1 cellular context compared by ENCODE assay signal in the genomic region with DNA sequence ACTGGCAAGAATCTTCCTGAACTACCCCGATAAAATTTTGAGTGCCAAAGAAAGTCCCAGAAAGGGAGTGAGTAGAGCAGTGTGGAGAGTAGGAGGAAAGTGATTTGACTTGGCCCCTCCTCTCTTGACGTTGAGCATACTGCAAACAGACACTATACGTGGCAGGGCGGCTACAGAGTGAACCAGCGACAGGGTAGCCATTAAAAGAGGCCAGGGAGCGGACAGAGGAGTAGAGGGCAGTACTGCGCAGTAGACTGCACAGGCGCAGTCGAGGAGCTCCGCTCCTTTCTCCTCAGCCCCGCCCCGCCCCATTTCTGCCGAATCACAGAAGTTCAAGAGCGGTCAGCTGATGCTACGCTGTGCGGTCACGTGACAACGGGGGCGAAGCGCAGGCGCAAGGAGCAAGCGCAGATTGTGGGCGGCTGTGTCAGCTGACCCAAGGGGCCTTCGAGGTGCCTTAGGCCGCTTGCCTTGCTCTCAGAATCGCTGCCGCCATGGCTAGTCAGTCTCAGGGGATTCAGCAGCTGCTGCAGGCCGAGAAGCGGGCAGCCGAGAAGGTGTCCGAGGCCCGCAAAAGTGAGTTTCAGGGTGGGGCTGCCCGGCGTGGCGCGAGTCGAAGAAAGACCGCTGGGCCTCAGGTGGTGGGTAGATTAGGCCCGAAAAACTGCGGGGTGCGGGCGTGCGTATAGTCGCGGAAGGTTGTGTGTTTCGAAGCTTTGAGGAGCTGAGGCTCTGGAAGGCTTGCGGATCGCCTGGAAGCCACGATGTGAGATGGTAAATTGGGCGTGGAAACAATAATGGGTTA.
TF ChIP-seq lines count a peak whose summit lies in the region.

A gene with protein sequence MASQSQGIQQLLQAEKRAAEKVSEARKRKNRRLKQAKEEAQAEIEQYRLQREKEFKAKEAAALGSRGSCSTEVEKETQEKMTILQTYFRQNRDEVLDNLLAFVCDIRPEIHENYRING (plus strand): TSS at position 425 of the 805 bp plus-strand sequence. CDS start 70 bp downstream, at position 495.

TF ChIP-seq in HepG2, 621 proteins besides CTCF, POLR2A, EP300 and RAD21 (continued from another document and continues in another):
- TF ChIP-seq, protein P1, sequence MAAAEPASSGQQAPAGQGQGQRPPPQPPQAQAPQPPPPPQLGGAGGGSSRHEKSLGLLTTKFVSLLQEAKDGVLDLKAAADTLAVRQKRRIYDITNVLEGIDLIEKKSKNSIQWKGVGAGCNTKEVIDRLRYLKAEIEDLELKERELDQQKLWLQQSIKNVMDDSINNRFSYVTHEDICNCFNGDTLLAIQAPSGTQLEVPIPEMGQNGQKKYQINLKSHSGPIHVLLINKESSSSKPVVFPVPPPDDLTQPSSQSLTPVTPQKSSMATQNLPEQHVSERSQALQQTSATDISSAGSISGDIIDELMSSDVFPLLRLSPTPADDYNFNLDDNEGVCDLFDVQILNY (CRISPR knock-in tag; conservative IDR thresholded peaks at IDR 0.05), result no peak; the same call in 1 of the 2 replicates
- TF ChIP-seq SRSF1 (optimal IDR thresholded peaks at IDR 0.05; ENCODE audit: low read depth, low read length), result no peak
- TF ChIP-seq SOX6 (IDR thresholded peaks at IDR 0.05), result no peak
- TF ChIP-seq SOX6 (CRISPR knock-in tag; IDR thresholded peaks at IDR 0.05), result peak; percentile 74
- TF ChIP-seq SOX5 (CRISPR knock-in tag; IDR thresholded peaks at IDR 0.05; ENCODE audit: borderline replicate concordance), result peak; percentile 15; the same call in 1 of the 2 replicates
- TF ChIP-seq PRMT3 (CRISPR knock-in tag; IDR thresholded peaks at IDR 0.05; ENCODE audit: borderline replicate concordance, low read depth), result no peak
- peak; percentile 69 for TF ChIP-seq ZEB1 (IDR thresholded peaks at IDR 0.05; ENCODE audit: insufficient replicate concordance, low read depth)
- TF ChIP-seq, protein P2, sequence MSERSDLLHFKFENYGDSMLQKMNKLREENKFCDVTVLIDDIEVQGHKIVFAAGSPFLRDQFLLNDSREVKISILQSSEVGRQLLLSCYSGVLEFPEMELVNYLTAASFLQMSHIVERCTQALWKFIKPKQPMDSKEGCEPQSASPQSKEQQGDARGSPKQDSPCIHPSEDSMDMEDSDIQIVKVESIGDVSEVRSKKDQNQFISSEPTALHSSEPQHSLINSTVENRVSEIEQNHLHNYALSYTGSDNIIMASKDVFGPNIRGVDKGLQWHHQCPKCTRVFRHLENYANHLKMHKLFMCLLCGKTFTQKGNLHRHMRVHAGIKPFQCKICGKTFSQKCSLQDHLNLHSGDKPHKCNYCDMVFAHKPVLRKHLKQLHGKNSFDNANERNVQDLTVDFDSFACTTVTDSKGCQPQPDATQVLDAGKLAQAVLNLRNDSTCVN (CRISPR knock-in tag; IDR thresholded peaks at IDR 0.05; ENCODE audit: borderline replicate concordance), result peak; percentile 44; the same call in 1 of the 2 replicates
- TF ChIP-seq, protein P3, sequence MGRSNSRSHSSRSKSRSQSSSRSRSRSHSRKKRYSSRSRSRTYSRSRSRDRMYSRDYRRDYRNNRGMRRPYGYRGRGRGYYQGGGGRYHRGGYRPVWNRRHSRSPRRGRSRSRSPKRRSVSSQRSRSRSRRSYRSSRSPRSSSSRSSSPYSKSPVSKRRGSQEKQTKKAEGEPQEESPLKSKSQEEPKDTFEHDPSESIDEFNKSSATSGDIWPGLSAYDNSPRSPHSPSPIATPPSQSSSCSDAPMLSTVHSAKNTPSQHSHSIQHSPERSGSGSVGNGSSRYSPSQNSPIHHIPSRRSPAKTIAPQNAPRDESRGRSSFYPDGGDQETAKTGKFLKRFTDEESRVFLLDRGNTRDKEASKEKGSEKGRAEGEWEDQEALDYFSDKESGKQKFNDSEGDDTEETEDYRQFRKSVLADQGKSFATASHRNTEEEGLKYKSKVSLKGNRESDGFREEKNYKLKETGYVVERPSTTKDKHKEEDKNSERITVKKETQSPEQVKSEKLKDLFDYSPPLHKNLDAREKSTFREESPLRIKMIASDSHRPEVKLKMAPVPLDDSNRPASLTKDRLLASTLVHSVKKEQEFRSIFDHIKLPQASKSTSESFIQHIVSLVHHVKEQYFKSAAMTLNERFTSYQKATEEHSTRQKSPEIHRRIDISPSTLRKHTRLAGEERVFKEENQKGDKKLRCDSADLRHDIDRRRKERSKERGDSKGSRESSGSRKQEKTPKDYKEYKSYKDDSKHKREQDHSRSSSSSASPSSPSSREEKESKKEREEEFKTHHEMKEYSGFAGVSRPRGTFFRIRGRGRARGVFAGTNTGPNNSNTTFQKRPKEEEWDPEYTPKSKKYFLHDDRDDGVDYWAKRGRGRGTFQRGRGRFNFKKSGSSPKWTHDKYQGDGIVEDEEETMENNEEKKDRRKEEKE (IDR thresholded peaks at IDR 0.05), result no peak
- TF ChIP-seq GLI4 (CRISPR knock-in tag; IDR thresholded peaks at IDR 0.05; ENCODE audit: borderline replicate concordance), result peak; percentile 93
- TF ChIP-seq, protein P4, sequence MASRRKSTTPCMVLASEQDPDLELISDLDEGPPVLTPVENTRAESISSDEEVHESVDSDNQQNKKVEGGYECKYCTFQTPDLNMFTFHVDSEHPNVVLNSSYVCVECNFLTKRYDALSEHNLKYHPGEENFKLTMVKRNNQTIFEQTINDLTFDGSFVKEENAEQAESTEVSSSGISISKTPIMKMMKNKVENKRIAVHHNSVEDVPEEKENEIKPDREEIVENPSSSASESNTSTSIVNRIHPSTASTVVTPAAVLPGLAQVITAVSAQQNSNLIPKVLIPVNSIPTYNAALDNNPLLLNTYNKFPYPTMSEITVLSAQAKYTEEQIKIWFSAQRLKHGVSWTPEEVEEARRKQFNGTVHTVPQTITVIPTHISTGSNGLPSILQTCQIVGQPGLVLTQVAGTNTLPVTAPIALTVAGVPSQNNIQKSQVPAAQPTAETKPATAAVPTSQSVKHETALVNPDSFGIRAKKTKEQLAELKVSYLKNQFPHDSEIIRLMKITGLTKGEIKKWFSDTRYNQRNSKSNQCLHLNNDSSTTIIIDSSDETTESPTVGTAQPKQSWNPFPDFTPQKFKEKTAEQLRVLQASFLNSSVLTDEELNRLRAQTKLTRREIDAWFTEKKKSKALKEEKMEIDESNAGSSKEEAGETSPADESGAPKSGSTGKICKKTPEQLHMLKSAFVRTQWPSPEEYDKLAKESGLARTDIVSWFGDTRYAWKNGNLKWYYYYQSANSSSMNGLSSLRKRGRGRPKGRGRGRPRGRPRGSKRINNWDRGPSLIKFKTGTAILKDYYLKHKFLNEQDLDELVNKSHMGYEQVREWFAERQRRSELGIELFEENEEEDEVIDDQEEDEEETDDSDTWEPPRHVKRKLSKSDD (CRISPR knock-in tag; IDR thresholded peaks at IDR 0.05; ENCODE audit: low read depth), result 0 out of 2 replicates have a peak, but pooled peaks have one; percentile 41
- no peak for TF ChIP-seq GTF3A (CRISPR knock-in tag; conservative IDR thresholded peaks at IDR 0.05)
- TF ChIP-seq ZNF839 (CRISPR knock-in tag; IDR thresholded peaks at IDR 0.05; ENCODE audit: borderline replicate concordance), result no peak
- TF ChIP-seq ZNF235 (CRISPR knock-in tag; IDR thresholded peaks at IDR 0.05; ENCODE audit: borderline replicate concordance), result peak; percentile 71; the same call in 1 of the 2 replicates
- peak; percentile 90 for TF ChIP-seq ZNF30 (CRISPR knock-in tag; IDR thresholded peaks at IDR 0.05)
- no peak for TF ChIP-seq HNRNPUL1 (IDR thresholded peaks at IDR 0.05; ENCODE audit: low read depth, low read length)
- 0 out of 2 replicates have a peak, but pooled peaks have one; percentile 15 for TF ChIP-seq NR2F6 (IDR thresholded peaks at IDR 0.05)
- no peak for TF ChIP-seq NR2F6 (CRISPR knock-in tag; IDR thresholded peaks at IDR 0.05)
- TF ChIP-seq, protein P5, sequence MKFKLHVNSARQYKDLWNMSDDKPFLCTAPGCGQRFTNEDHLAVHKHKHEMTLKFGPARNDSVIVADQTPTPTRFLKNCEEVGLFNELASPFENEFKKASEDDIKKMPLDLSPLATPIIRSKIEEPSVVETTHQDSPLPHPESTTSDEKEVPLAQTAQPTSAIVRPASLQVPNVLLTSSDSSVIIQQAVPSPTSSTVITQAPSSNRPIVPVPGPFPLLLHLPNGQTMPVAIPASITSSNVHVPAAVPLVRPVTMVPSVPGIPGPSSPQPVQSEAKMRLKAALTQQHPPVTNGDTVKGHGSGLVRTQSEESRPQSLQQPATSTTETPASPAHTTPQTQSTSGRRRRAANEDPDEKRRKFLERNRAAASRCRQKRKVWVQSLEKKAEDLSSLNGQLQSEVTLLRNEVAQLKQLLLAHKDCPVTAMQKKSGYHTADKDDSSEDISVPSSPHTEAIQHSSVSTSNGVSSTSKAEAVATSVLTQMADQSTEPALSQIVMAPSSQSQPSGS (CRISPR knock-in tag; IDR thresholded peaks at IDR 0.05), result peak; percentile 52
- TF ChIP-seq, protein P6, sequence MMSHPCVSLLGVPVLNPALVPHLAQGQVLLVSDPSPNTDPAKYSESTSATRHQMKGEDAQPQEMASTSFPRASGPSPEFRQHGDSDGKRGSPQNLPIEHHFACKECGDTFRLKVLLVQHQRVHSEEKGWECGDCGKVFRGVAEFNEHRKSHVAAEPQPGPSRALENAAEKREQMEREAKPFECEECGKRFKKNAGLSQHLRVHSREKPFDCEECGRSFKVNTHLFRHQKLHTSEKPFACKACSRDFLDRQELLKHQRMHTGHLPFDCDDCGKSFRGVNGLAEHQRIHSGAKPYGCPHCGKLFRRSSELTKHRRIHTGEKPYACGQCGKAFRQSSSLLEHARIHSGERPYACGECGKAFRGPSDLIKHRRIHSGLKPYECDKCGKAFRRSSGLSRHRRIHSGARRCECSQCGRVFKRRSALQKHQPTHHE (CRISPR knock-in tag; IDR thresholded peaks at IDR 0.05; ENCODE audit: borderline replicate concordance), result peak; percentile 88; the same call in 1 of the 2 replicates
- TF ChIP-seq, protein P7, sequence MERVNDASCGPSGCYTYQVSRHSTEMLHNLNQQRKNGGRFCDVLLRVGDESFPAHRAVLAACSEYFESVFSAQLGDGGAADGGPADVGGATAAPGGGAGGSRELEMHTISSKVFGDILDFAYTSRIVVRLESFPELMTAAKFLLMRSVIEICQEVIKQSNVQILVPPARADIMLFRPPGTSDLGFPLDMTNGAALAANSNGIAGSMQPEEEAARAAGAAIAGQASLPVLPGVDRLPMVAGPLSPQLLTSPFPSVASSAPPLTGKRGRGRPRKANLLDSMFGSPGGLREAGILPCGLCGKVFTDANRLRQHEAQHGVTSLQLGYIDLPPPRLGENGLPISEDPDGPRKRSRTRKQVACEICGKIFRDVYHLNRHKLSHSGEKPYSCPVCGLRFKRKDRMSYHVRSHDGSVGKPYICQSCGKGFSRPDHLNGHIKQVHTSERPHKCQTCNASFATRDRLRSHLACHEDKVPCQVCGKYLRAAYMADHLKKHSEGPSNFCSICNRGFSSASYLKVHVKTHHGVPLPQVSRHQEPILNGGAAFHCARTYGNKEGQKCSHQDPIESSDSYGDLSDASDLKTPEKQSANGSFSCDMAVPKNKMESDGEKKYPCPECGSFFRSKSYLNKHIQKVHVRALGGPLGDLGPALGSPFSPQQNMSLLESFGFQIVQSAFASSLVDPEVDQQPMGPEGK (CRISPR knock-in tag; IDR thresholded peaks at IDR 0.05), result no peak; the same call in 1 of the 2 replicates
- TF ChIP-seq ZNF678 (CRISPR knock-in tag; IDR thresholded peaks at IDR 0.05), result peak; percentile 25; the same call in 1 of the 2 replicates
- TF ChIP-seq SUZ12 (IDR thresholded peaks at IDR 0.05; ENCODE audit: low read depth, low read length), result no peak
- TF ChIP-seq ZNF253 (CRISPR knock-in tag; IDR thresholded peaks at IDR 0.05; ENCODE audit: borderline replicate concordance), result 0 out of 2 replicates have a peak, but pooled peaks have one; percentile 75
- 0 out of 2 replicates have a peak, but pooled peaks have one; percentile 65 for TF ChIP-seq HNRNPL (IDR thresholded peaks at IDR 0.05; ENCODE audit: low read depth, low read length)
- peak; percentile 13 for TF ChIP-seq XRCC5 (optimal IDR thresholded peaks at IDR 0.05; ENCODE audit: low read length)
- TF ChIP-seq ZNF335 (CRISPR knock-in tag; IDR thresholded peaks at IDR 0.05), result peak; percentile 96
- TF ChIP-seq ZNF331 (CRISPR knock-in tag; IDR thresholded peaks at IDR 0.05), result peak; percentile 62; the same call in 1 of the 2 replicates
- TF ChIP-seq PHB2 (IDR thresholded peaks at IDR 0.05; ENCODE audit: partially characterized antibody), result no peak
- TF ChIP-seq HCFC1 (IDR thresholded peaks at IDR 0.05; ENCODE audit: low read depth, low read length), result peak; percentile 33; the same call in 1 of the 2 replicates
- no peak for TF ChIP-seq ZNF850 (CRISPR knock-in tag; conservative IDR thresholded peaks at IDR 0.05)
- no peak for TF ChIP-seq CBX2 (IDR thresholded peaks at IDR 0.05; ENCODE audit: low read depth, low read length)
- no peak for TF ChIP-seq CBX2 (CRISPR knock-in tag; IDR thresholded peaks at IDR 0.05; ENCODE audit: low read depth)
- TF ChIP-seq ZFY (CRISPR knock-in tag; IDR thresholded peaks at IDR 0.05), result peak; percentile 100
- no peak for TF ChIP-seq ZNF83 (CRISPR knock-in tag; IDR thresholded peaks at IDR 0.05; ENCODE audit: borderline replicate concordance)
- TF ChIP-seq, protein P8, sequence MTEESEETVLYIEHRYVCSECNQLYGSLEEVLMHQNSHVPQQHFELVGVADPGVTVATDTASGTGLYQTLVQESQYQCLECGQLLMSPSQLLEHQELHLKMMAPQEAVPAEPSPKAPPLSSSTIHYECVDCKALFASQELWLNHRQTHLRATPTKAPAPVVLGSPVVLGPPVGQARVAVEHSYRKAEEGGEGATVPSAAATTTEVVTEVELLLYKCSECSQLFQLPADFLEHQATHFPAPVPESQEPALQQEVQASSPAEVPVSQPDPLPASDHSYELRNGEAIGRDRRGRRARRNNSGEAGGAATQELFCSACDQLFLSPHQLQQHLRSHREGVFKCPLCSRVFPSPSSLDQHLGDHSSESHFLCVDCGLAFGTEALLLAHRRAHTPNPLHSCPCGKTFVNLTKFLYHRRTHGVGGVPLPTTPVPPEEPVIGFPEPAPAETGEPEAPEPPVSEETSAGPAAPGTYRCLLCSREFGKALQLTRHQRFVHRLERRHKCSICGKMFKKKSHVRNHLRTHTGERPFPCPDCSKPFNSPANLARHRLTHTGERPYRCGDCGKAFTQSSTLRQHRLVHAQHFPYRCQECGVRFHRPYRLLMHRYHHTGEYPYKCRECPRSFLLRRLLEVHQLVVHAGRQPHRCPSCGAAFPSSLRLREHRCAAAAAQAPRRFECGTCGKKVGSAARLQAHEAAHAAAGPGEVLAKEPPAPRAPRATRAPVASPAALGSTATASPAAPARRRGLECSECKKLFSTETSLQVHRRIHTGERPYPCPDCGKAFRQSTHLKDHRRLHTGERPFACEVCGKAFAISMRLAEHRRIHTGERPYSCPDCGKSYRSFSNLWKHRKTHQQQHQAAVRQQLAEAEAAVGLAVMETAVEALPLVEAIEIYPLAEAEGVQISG (CRISPR knock-in tag; IDR thresholded peaks at IDR 0.05), result peak; percentile 74
- no peak for TF ChIP-seq SMC3 (IDR thresholded peaks at IDR 0.05; ENCODE audit: low read length)
- peak; percentile 84 for TF ChIP-seq ATF7-NPFF (CRISPR knock-in tag; IDR thresholded peaks at IDR 0.05; ENCODE audit: low read depth)
- no peak for TF ChIP-seq SRSF4 (IDR thresholded peaks at IDR 0.05; ENCODE audit: low read depth, low read length, poor library complexity, severe bottlenecking)
- TF ChIP-seq ZNF788 (CRISPR knock-in tag; IDR thresholded peaks at IDR 0.05; ENCODE audit: borderline replicate concordance), result peak; percentile 84; the same call in 1 of the 2 replicates
- TF ChIP-seq ZMYM3 (CRISPR knock-in tag; IDR thresholded peaks at IDR 0.05), result no peak
- TF ChIP-seq FOXA3 (CRISPR knock-in tag; IDR thresholded peaks at IDR 0.05), result peak; percentile 17; the same call in 1 of the 2 replicates
- no peak for TF ChIP-seq ZNF383 (CRISPR knock-in tag; IDR thresholded peaks at IDR 0.05; ENCODE audit: borderline replicate concordance)
- TF ChIP-seq ZNF326 (CRISPR knock-in tag; IDR thresholded peaks at IDR 0.05; ENCODE audit: borderline replicate concordance), result no peak
- TF ChIP-seq NCOA2 (CRISPR knock-in tag; IDR thresholded peaks at IDR 0.05), result peak; percentile 48
- TF ChIP-seq MBD4 (IDR thresholded peaks at IDR 0.05; ENCODE audit: borderline replicate concordance, low read length), result no peak
- TF ChIP-seq ZNF737 (CRISPR knock-in tag; IDR thresholded peaks at IDR 0.05; ENCODE audit: borderline replicate concordance), result no peak
